ENCODE assay signal across 34 cellular contexts in the genomic region with DNA sequence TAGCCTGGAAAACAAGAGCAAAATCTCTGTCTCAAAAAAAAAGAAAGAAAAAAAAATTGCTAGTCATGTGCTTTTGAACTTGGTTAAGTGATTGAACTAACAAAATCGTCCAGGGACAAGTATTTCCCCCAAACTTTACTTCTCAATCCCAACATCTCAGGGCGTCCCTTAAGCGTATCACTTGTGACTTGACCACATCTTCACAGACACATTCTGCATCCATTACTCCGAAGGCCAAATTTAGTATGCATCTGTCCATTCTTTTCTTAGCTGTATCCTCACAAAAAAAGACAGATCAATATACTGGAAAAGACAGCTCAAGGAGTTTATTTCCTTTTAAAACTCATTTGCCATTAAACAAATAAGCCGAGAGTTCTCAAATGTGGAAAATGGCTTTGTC. TPM values are rescaled to one million over a fixed set of nuclear protein-coding genes. Genes with fewer than 3 reads are reported as not detected.
DNase-seq lines count a peak whose midpoint lies in the region; ATAC-seq and TF ChIP-seq lines count a peak whose summit lies in the region.
"Had no signal": no experiment of that assay in that cellular context is flagged by ENCODE, and none has a peak within 500 bp of the region (broad histone marks: within the 10 kb centered on the region; RNA-seq: fewer than 3 reads in every experiment).

No MANE protein-coding gene starts in this region.

- H3F3A ChIP-seq in GM23338 (replicated peaks; ENCODE audit: low read depth) (peaks cover 29% of the 10 kb centered on the region), smooth muscle cell (ENCODE audit: low read depth) (peaks cover 14% of the 10 kb centered on the region)

- H3K9me3 ChIP-seq in RWPE2 (ENCODE audit: severe bottlenecking) (no peaks in the 10 kb centered on the region), hepatocyte (ENCODE audit: low read depth) (no peaks in the 10 kb centered on the region), smooth muscle cell (replicated peaks; ENCODE audit: low read depth) (no peaks in the 10 kb centered on the region)
- H3K9me3 ChIP-seq: BLaER1 treated with 17β-estradiol and CSF1 and Interleukin-3, amounts not matched to agents 10 nM and 100 nM; Caco-2; lower lobe of right lung; ovary; SJCRH30; spleen; thoracic aorta; uterus had no signal

- peaks cover 12% of the 10 kb centered on the region for H3K4me1 Mint-ChIP-seq in GM23338

- 96% methylated on average over 5 of the region's 5 CpGs for WGBS in hepatocyte (ENCODE audit: low lambda C conversion rate, missing lambda C conversion rate)
- 91% methylated on average over 5 of the region's 5 CpGs for WGBS in smooth muscle cell (ENCODE audit: low lambda C conversion rate)

- no peak for TF ChIP-seq CTCF in GM23338 (conservative IDR thresholded peaks at IDR 0.05; ENCODE audit: low read depth in 2 of 2)
- no peak for TF ChIP-seq CTCF in RWPE2 (IDR thresholded peaks at IDR 0.05; ENCODE audit: poor library complexity, severe bottlenecking)
- no peak for TF ChIP-seq CTCF in hepatocyte (IDR thresholded peaks at IDR 0.05; ENCODE audit: poor library complexity)
- no peak for TF ChIP-seq CTCF in smooth muscle cell (IDR thresholded peaks at IDR 0.05; ENCODE audit: borderline replicate concordance, insufficient read depth, poor library complexity, severe bottlenecking)

- H3K4me1 ChIP-seq in GM23338 (ENCODE audit: insufficient read depth) (peaks cover 7% of the 10 kb centered on the region), RWPE2 (ENCODE audit: insufficient read depth, poor library complexity, severe bottlenecking) (peaks cover 21% of the 10 kb centered on the region), hepatocyte (ENCODE audit: insufficient read depth) (no peaks in the 10 kb centered on the region), smooth muscle cell (ENCODE audit: low read depth) (peaks cover 3% of the 10 kb centered on the region)
- H3K4me1 ChIP-seq: lower lobe of right lung, uterus had no signal

- H3K36me3 ChIP-seq in GM23338 (ENCODE audit: insufficient read depth) = no peaks in the 10 kb centered on the region; the same call in 1 of the 2 replicates
- H3K36me3 ChIP-seq in RWPE2 (ENCODE audit: low read depth) = peaks cover 4% of the 10 kb centered on the region
- H3K36me3 ChIP-seq in hepatocyte (replicated peaks; ENCODE audit: insufficient read depth, low read depth) = no peaks in the 10 kb centered on the region
- no peaks in the 10 kb centered on the region for H3K36me3 ChIP-seq in smooth muscle cell (ENCODE audit: low read depth)
- H3K36me3 ChIP-seq: ovary, uterus had no signal

- no peak overlapping the region for H3K4me3 Mint-ChIP-seq in GM23338
- H3K4me3 Mint-ChIP-seq: activated B cell treated with CpG ODN at 0.5 μM for 24 hours; activated CD4-positive, alpha-beta T cell treated with anti-CD3 and anti-CD28 coated beads, Interleukin-2, amount 10 ng/mL, durations not matched to agents 7 days and 5 days; activated T-cell treated with anti-CD3 and anti-CD28 coated beads, Interleukin-2, amount 50 U/mL, for 24 hours; nephron progenitor cell; stimulated activated naive CD8-positive, alpha-beta T cell treated with anti-CD3 and anti-CD28 coated beads, Interleukin-15, Interleukin-2, amounts not matched to agents 100 ng/mL and 50 ng/mL, for 24 hours had no signal

- H3K9me3 Mint-ChIP-seq in GM23338 = no peaks in the 10 kb centered on the region
- H3K9me3 Mint-ChIP-seq: activated B cell treated with CpG ODN at 0.5 μM for 24 hours; activated CD4-positive, alpha-beta T cell treated with anti-CD3 and anti-CD28 coated beads, Interleukin-2, amount 10 ng/mL, durations not matched to agents 7 days and 5 days; activated T-cell treated with anti-CD3 and anti-CD28 coated beads, Interleukin-2, amount 50 U/mL, for 24 hours; stimulated activated naive CD8-positive, alpha-beta T cell treated with anti-CD3 and anti-CD28 coated beads, Interleukin-15, Interleukin-2, amounts not matched to agents 100 ng/mL and 50 ng/mL, for 24 hours had no signal

- H3K27ac Mint-ChIP-seq in GM23338 = no peak overlapping the region
- H3K27ac Mint-ChIP-seq: activated B cell treated with CpG ODN at 0.5 μM for 24 hours; activated CD4-positive, alpha-beta T cell treated with anti-CD3 and anti-CD28 coated beads, Interleukin-2, amount 10 ng/mL, durations not matched to agents 7 days and 5 days; activated T-cell treated with anti-CD3 and anti-CD28 coated beads, Interleukin-2, amount 50 U/mL, for 24 hours; nephron progenitor cell; stimulated activated naive CD8-positive, alpha-beta T cell treated with anti-CD3 and anti-CD28 coated beads, Interleukin-15, Interleukin-2, amounts not matched to agents 100 ng/mL and 50 ng/mL, for 24 hours had no signal

- no peak for DNase-seq in GM23338 (ENCODE audit: low spot score)
- no peak for DNase-seq in RWPE2 (ENCODE audit: low spot score)
- DNase-seq in hepatocyte (ENCODE audit: low spot score) = no peak
- DNase-seq in smooth muscle cell (lab: John Stamatoyannopoulos, UW; ENCODE audit: unreplicated experiment) = no peak
- DNase-seq in NCI-H1417 (lab: John Stamatoyannopoulos, UW) = no peak
- DNase-seq in NCI-H1092 (lab: John Stamatoyannopoulos, UW) = no peak
- DNase-seq in NCI-H1092 treated with DMSO at 0.1 percent for 48 hours (lab: John Stamatoyannopoulos, UW) = no peak
- DNase-seq: activated B cell treated with CpG ODN at 0.5 μM for 24 hours; activated CD4-positive, alpha-beta T cell treated with anti-CD3 and anti-CD28 coated beads, Interleukin-2, amount 10 ng/mL, durations not matched to agents 7 days and 5 days; activated gamma-delta T cell treated with Interleukin-2 at 50 U/mL for 16 hours; activated T-cell treated with anti-CD3 and anti-CD28 coated beads, Interleukin-2, amount 50 U/mL, for 24 hours; Caco-2; caudate nucleus; DMS79; effector memory CD4-positive, alpha-beta T cell; H7; lower lobe of right lung; NCI-H1436 treated with DMSO at 0.1 percent for 48 hours; NCI-H345; NCI-H69; nephron progenitor cell; ovary; retina; SJCRH30; spleen; stimulated activated CD4-positive, alpha-beta T cell treated with anti-CD3 and anti-CD28 coated beads, Interleukin-2, amount 100 ng/mL, for 24 hours; T-helper 1 cell; uterus had no signal

- ATAC-seq in GM23338 (no peak), RWPE2 (ENCODE audit: low read depth) (no peak)
- ATAC-seq: lower lobe of right lung had no signal

- H3K79me2 ChIP-seq in GM23338 (replicated peaks; ENCODE audit: insufficient read depth) (no peaks in the 10 kb centered on the region), hepatocyte (no peaks in the 10 kb centered on the region), smooth muscle cell (ENCODE audit: low read depth) (no peaks in the 10 kb centered on the region)

- H3K27ac ChIP-seq in GM23338 (ENCODE audit: low read depth) = 0 out of 2 replicates have a peak overlapping the region, but pooled peaks have one; percentile 72
- peak overlapping the region; percentile 88 for H3K27ac ChIP-seq in RWPE2 (ENCODE audit: poor library complexity, severe bottlenecking)
- peak overlapping the region; percentile 73 for H3K27ac ChIP-seq in hepatocyte
- H3K27ac ChIP-seq in smooth muscle cell (ENCODE audit: low read depth) = peak overlapping the region; percentile 79
- H3K27ac ChIP-seq: BLaER1 treated with 17β-estradiol and CSF1 and Interleukin-3, amounts not matched to agents 10 nM and 100 nM; coronary artery; HL-60; KMS-11; lower lobe of right lung; ovary; SJCRH30; spleen; thoracic aorta; uterus had no signal

- H2AFZ ChIP-seq in GM23338 = no peak overlapping the region
- no peak overlapping the region for H2AFZ ChIP-seq in hepatocyte
- no peak overlapping the region for H2AFZ ChIP-seq in smooth muscle cell (ENCODE audit: low read depth)

- H3K36me3 Mint-ChIP-seq in GM23338 (ENCODE audit: low read depth) = peaks cover 19% of the 10 kb centered on the region; the same call in 2 of the 3 replicates

- H4K20me1 ChIP-seq in GM23338 (replicated peaks; ENCODE audit: insufficient read depth) (peaks cover 7% of the 10 kb centered on the region; the same call in 1 of the 2 replicates), hepatocyte (ENCODE audit: insufficient read depth, poor library complexity, severe bottlenecking) (no peaks in the 10 kb centered on the region), smooth muscle cell (ENCODE audit: low read depth) (no peaks in the 10 kb centered on the region)

- H3K27me3 Mint-ChIP-seq in GM23338 (ENCODE audit: insufficient read depth, low read depth, poor library complexity) = peaks cover 7% of the 10 kb centered on the region
- H3K27me3 Mint-ChIP-seq: activated B cell treated with CpG ODN at 0.5 μM for 24 hours; activated CD4-positive, alpha-beta T cell treated with anti-CD3 and anti-CD28 coated beads, Interleukin-2, amount 10 ng/mL, durations not matched to agents 7 days and 5 days; activated T-cell treated with anti-CD3 and anti-CD28 coated beads, Interleukin-2, amount 50 U/mL, for 24 hours; stimulated activated naive CD8-positive, alpha-beta T cell treated with anti-CD3 and anti-CD28 coated beads, Interleukin-15, Interleukin-2, amounts not matched to agents 100 ng/mL and 50 ng/mL, for 24 hours had no signal

- H3K9ac ChIP-seq in smooth muscle cell (ENCODE audit: low read depth) = no peak overlapping the region
- H3K9ac ChIP-seq: BLaER1 treated with 17β-estradiol and CSF1 and Interleukin-3, amounts not matched to agents 10 nM and 100 nM; KMS-11 had no signal

- no peaks in the 10 kb centered on the region for H3K9me2 ChIP-seq in GM23338 (ENCODE audit: insufficient read depth)
- H3K9me2 ChIP-seq in hepatocyte (replicated peaks; ENCODE audit: insufficient read depth) = no peaks in the 10 kb centered on the region

- H3K4me3 ChIP-seq in GM23338 (no peak overlapping the region), RWPE2 (ENCODE audit: severe bottlenecking) (no peak overlapping the region), hepatocyte (no peak overlapping the region), smooth muscle cell (no peak overlapping the region)
- H3K4me3 ChIP-seq: BLaER1 treated with 17β-estradiol and CSF1 and Interleukin-3, amounts not matched to agents 10 nM and 100 nM; coronary artery; lower lobe of right lung; ovary; SJCRH30; spleen; thoracic aorta; uterus had no signal

- H3K27me3 ChIP-seq in GM23338 (ENCODE audit: insufficient read depth) (no peaks in the 10 kb centered on the region), RWPE2 (ENCODE audit: insufficient read depth, poor library complexity, severe bottlenecking) (no peaks in the 10 kb centered on the region), hepatocyte (no peaks in the 10 kb centered on the region), smooth muscle cell (ENCODE audit: low read depth) (no peaks in the 10 kb centered on the region)
- H3K27me3 ChIP-seq: BLaER1 treated with 17β-estradiol and CSF1 and Interleukin-3, amounts not matched to agents 10 nM and 100 nM; ovary; SJCRH30; spleen; uterus had no signal

- H3K4me2 ChIP-seq in GM23338 = no peak overlapping the region
- H3K4me2 ChIP-seq in hepatocyte = no peak overlapping the region
- H3K4me2 ChIP-seq in smooth muscle cell = no peak overlapping the region
- H3K4me2 ChIP-seq: BLaER1 treated with 17β-estradiol and CSF1 and Interleukin-3, amounts not matched to agents 10 nM and 100 nM; KMS-11 had no signal

RNA-seq across cellular contexts. Expression of gene JPT1, which starts 5.9 kb away (rescaled TPM):
- total RNA-seq in GM23338 (2014; rRNA removed; shearing (Covaris generic)) = 249 and 278 TPM in 2 replicates
- polyA plus RNA-seq in GM23338 (2016; fragmentation: Nextera tagmentation; extraction: Ambion mirVana) (903 and 929 TPM in 2 replicates), hepatocyte (172 and 181 TPM in 2 replicates), smooth muscle cell (240 and 288 TPM in 2 replicates)
- total RNA-seq in hepatocyte (103 and 107 TPM in 2 replicates), smooth muscle cell (103 and 141 TPM in 2 replicates)

RNA-seq across cellular contexts. Expression of gene SUMO2, which starts 22.5 kb away (rescaled TPM):
- 133 and 139 TPM in 2 replicates for total RNA-seq in GM23338 (2014; rRNA removed; shearing (Covaris generic))
- polyA plus RNA-seq in GM23338 (2016; fragmentation: Nextera tagmentation; extraction: Ambion mirVana) (784 and 890 TPM in 2 replicates), hepatocyte (424 and 434 TPM in 2 replicates), smooth muscle cell (416 and 419 TPM in 2 replicates)
- total RNA-seq in hepatocyte (112 and 115 TPM in 2 replicates), smooth muscle cell (104 and 111 TPM in 2 replicates)

RNA-seq across cellular contexts. Expression of gene NT5C, which starts 28.7 kb away (rescaled TPM):
- 91.7 and 122 TPM in 2 replicates for total RNA-seq in GM23338 (2014; rRNA removed; shearing (Covaris generic))
- 120 and 134 TPM in 2 replicates for polyA plus RNA-seq in GM23338 (2016; fragmentation: Nextera tagmentation; extraction: Ambion mirVana)
- 46.3 and 66.8 TPM in 2 replicates for total RNA-seq in hepatocyte
- 73.3 and 82.2 TPM in 2 replicates for polyA plus RNA-seq in hepatocyte
- total RNA-seq in smooth muscle cell = 25.8 and 39.9 TPM in 2 replicates
- polyA plus RNA-seq in smooth muscle cell = 46.8 and 53.5 TPM in 2 replicates

RNA-seq across cellular contexts. Expression of gene NUP85, which starts 45.3 kb away (rescaled TPM):
- total RNA-seq in GM23338 (2014; rRNA removed; shearing (Covaris generic)) = 57.2 and 59.4 TPM in 2 replicates
- 114 and 116 TPM in 2 replicates for polyA plus RNA-seq in GM23338 (2016; fragmentation: Nextera tagmentation; extraction: Ambion mirVana)
- 28.6 and 33.6 TPM in 2 replicates for total RNA-seq in hepatocyte
- 38.8 and 45.5 TPM in 2 replicates for polyA plus RNA-seq in hepatocyte
- total RNA-seq in smooth muscle cell = 24.0 and 29.2 TPM in 2 replicates
- 43.2 and 48.0 TPM in 2 replicates for polyA plus RNA-seq in smooth muscle cell

RNA-seq across cellular contexts. Expression of gene ARMC7, which starts 50.4 kb away (rescaled TPM):
- total RNA-seq in GM23338 (2014; rRNA removed; shearing (Covaris generic)) = 4.5 and 5.6 TPM in 2 replicates
- polyA plus RNA-seq in GM23338 (2016; fragmentation: Nextera tagmentation; extraction: Ambion mirVana) (6.3 and 8.4 TPM in 2 replicates), hepatocyte (4.0 and 4.5 TPM in 2 replicates), smooth muscle cell (1.8 and 3.5 TPM in 2 replicates)
- total RNA-seq in hepatocyte (2.6 and 3.5 TPM in 2 replicates), smooth muscle cell (3.0 and 6.8 TPM in 2 replicates)
